Comparison of ENCODE assay signal across 1 cellular context in genomic region chr2:127535941-127536340, GRCh38.
TF ChIP-seq lines count a peak whose summit lies in the region.

No MANE protein-coding gene starts in this region.

TF ChIP-seq in H1, 55 proteins besides CTCF, POLR2A, EP300 and RAD21:
- no peak for TF ChIP-seq SP4 (IDR thresholded peaks at IDR 0.05; ENCODE audit: low read length)
- TF ChIP-seq MAFK (IDR thresholded peaks at IDR 0.05; ENCODE audit: low read depth, low read length), result no peak
- TF ChIP-seq POLR2AphosphoS5 (IDR thresholded peaks at IDR 0.05; ENCODE audit: low read depth, low read length), result no peak
- TF ChIP-seq NANOG (IDR thresholded peaks at IDR 0.05; ENCODE audit: insufficient read depth, low read depth, low read length, poor library complexity, severe bottlenecking), result no peak
- no peak for TF ChIP-seq ASH2L (IDR thresholded peaks at IDR 0.05; ENCODE audit: low read length)
- no peak for TF ChIP-seq ATF2 (IDR thresholded peaks at IDR 0.05; ENCODE audit: low read length)
- TF ChIP-seq SAP30 (IDR thresholded peaks at IDR 0.05; ENCODE audit: insufficient read depth, insufficient replicate concordance, low read length), result no peak
- no peak for TF ChIP-seq CREB1 (IDR thresholded peaks at IDR 0.05)
- TF ChIP-seq CEBPB (IDR thresholded peaks at IDR 0.05; ENCODE audit: low read depth, low read length), result no peak
- no peak for TF ChIP-seq GTF2F1 (IDR thresholded peaks at IDR 0.05; ENCODE audit: borderline replicate concordance, low read depth, low read length)
- no peak for TF ChIP-seq SIN3A (conservative IDR thresholded peaks at IDR 0.05 in 1 of 2, IDR thresholded peaks at IDR 0.05 in 1 of 2; ENCODE audit: low read depth in 1 of 2, low read length in 2 of 2)
